Comparison of ENCODE assay signal across 26 cellular contexts in genomic region chr3:55471084-55471483, GRCh38. TPM values are rescaled to one million over a fixed set of nuclear protein-coding genes. Genes with fewer than 3 reads are reported as not detected.
"Had no signal": no experiment of that assay in that cellular context is flagged by ENCODE, and none has a peak within 500 bp of the region (broad histone marks: within the 10 kb centered on the region; RNA-seq: fewer than 3 reads in every experiment).

No MANE protein-coding gene starts in this region.

- H3K9me3 ChIP-seq: adrenal gland, Peyer's patch had no signal

- H3K4me1 ChIP-seq: adrenal gland, Peyer's patch had no signal

- DNase-seq: activated CD4-positive, alpha-beta T cell treated with anti-CD3 and anti-CD28 coated beads, Interleukin-2, amount 10 ng/mL, durations not matched to agents 24 days and 14 days; activated CD4-positive, alpha-beta T cell treated with anti-CD3 and anti-CD28 coated beads, Interleukin-2, amount 50 U/mL, for 4 hours; activated CD8-positive, alpha-beta T cell treated with anti-CD3 and anti-CD28 coated beads for 36 hours; activated gamma-delta T cell treated with Interleukin-2 at 50 U/mL for 16 hours; activated naive CD4-positive, alpha-beta T cell treated with anti-CD3 and anti-CD28 coated beads for 36 hours; activated T-cell treated with anti-CD3 and anti-CD28 coated beads, Interleukin-2, amount 50 U/mL, for 24 hours; adrenal gland; central memory CD4-positive, alpha-beta T cell; MM.1S; MV-4-11; NCI-H1092; NCI-H1436 treated with DMSO at 0.1 percent for 48 hours; NCI-H1694 treated with DMSO at 0.1 percent for 48 hours; NCI-H2029; NCI-H2107; NCI-H2171; NCI-H510A; NCI-H526; NCI-H748 treated with DMSO at 0.1 percent for 48 hours; NK-92 treated with Interleukin-12 subunit alpha and Interleukin-12 subunit beta, amount 100 ng/mL, for 24 hours; PC-3; Peyer's patch; RPMI8226 had no signal

- H3K9ac ChIP-seq: KMS-11 had no signal

- H3K4me3 ChIP-seq: adrenal gland, Peyer's patch had no signal

- H3K27ac ChIP-seq: adrenal gland, KMS-11, Peyer's patch had no signal

- H3K27me3 ChIP-seq: Peyer's patch had no signal

- H3K36me3 ChIP-seq: adrenal gland, Peyer's patch had no signal

- H3K4me2 ChIP-seq: KMS-11 had no signal

- ATAC-seq: activated CD8-positive, alpha-beta T cell treated with anti-CD3 and anti-CD28 coated beads for 36 hours; activated naive CD4-positive, alpha-beta T cell treated with anti-CD3 and anti-CD28 coated beads, Interleukin-2, amount 50 U/mL, for 72 hours; PC-3 had no signal

RNA-seq across cellular contexts. Expression of gene WNT5A, which starts 16.0 kb away (rescaled TPM):
- total RNA-seq: activated CD4-positive, alpha-beta T cell treated with anti-CD3 and anti-CD28 coated beads, Interleukin-2, amount 10 ng/mL, durations not matched to agents 24 days and 14 days; activated CD8-positive, alpha-beta memory T cell treated with anti-CD3 and anti-CD28 coated beads for 36 hours; activated CD8-positive, alpha-beta T cell treated with anti-CD3 and anti-CD28 coated beads for 36 hours; activated naive CD4-positive, alpha-beta T cell treated with anti-CD3 and anti-CD28 coated beads for 36 hours; activated naive CD4-positive, alpha-beta T cell treated with anti-CD3 and anti-CD28 coated beads, Interleukin-2, amount 50 U/mL, for 72 hours had no signal
